19 cellular contexts compared by ENCODE assay signal in the genomic region with DNA sequence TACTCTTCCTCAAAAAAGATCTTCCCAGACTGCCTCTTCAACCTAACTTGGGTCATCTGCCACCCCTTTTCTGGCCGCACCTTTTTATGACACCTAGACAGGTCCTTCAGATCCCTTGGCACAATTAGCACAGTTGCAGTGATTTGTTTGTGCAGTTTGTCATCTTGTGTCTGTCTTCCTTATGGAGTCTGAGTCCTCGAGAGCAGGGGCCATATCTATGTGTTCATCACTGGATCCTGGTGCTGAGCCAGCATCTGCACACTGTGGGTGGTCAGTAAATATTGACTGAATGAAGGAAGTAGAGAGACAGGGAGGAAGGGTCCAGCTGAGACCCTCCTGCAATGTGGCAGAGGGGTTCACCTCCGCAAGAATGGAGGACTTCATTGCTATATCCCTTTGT. TPM values are rescaled to one million over a fixed set of nuclear protein-coding genes. Genes with fewer than 3 reads are reported as not detected.
DNase-seq lines count a peak whose midpoint lies in the region; ATAC-seq and TF ChIP-seq lines count a peak whose summit lies in the region.
"Had no signal": no experiment of that assay in that cellular context is flagged by ENCODE, and none has a peak within 500 bp of the region (broad histone marks: within the 10 kb centered on the region; RNA-seq: fewer than 3 reads in every experiment).

No MANE protein-coding gene starts in this region.

- no peaks in the 10 kb centered on the region for H3K9me2 ChIP-seq in MM.1S (replicated peaks; ENCODE audit: insufficient read depth, low read length)

- intact Hi-C loops in esophagus squamous epithelium (cut with DNase I) (no loop called here), prostate gland (cut with DNase I) (no loop called here)

- H2AFZ ChIP-seq in MM.1S (ENCODE audit: low read length), result no peak overlapping the region

- peaks cover 82% of the 10 kb centered on the region for H4K20me1 ChIP-seq in MM.1S (ENCODE audit: insufficient read depth, low read length)

- no peak for TF ChIP-seq CTCF in C4-2B (conservative IDR thresholded peaks at IDR 0.05)
- TF ChIP-seq CTCF in RWPE2 (IDR thresholded peaks at IDR 0.05; ENCODE audit: poor library complexity, severe bottlenecking), result no peak
- no peak for TF ChIP-seq CTCF in esophagus squamous epithelium (IDR thresholded peaks at IDR 0.05)
- TF ChIP-seq CTCF in prostate gland (IDR thresholded peaks at IDR 0.05), result no peak
- TF ChIP-seq CTCF in MM.1S (IDR thresholded peaks at IDR 0.05; ENCODE audit: low read length), result no peak

- peaks cover 40% of the 10 kb centered on the region for H3K4me1 ChIP-seq in RWPE2 (ENCODE audit: insufficient read depth, poor library complexity, severe bottlenecking)
- peaks cover 28 to 91% (median 45%) of the 10 kb centered on the region in 3 donors for H3K4me1 ChIP-seq in esophagus squamous epithelium
- peaks cover 19% of the 10 kb centered on the region for H3K4me1 ChIP-seq in prostate gland (replicated peaks)
- no peaks in the 10 kb centered on the region for H3K4me1 ChIP-seq in MM.1S (ENCODE audit: low read length)
- H3K4me1 ChIP-seq: uterus had no signal

- no peak for ATAC-seq in RWPE2 (ENCODE audit: low read depth)
- no peak for ATAC-seq in HG02610 (IDR thresholded peaks at IDR 0.05; ENCODE audit: unreplicated experiment)
- ATAC-seq in GM21381 (IDR thresholded peaks at IDR 0.05; ENCODE audit: unreplicated experiment), result no peak
- ATAC-seq: SK-N-SH treated with all-trans-retinoic acid at 6 μM for 48 hours; stimulated activated naive CD8-positive, alpha-beta T cell treated with anti-CD3 and anti-CD28 coated beads, Interleukin-15, amount 100 ng/mL, for 72 hours had no signal

- H3K27me3 ChIP-seq in RWPE2 (ENCODE audit: insufficient read depth, poor library complexity, severe bottlenecking) (no peaks in the 10 kb centered on the region), esophagus squamous epithelium (no peaks in the 10 kb centered on the region), prostate gland (replicated peaks; ENCODE audit: insufficient read depth) (no peaks in the 10 kb centered on the region), MM.1S (replicated peaks; ENCODE audit: insufficient read depth, low read length) (no peaks in the 10 kb centered on the region)
- H3K27me3 ChIP-seq: right atrium auricular region, uterus had no signal

- no peaks in the 10 kb centered on the region for H3K36me3 Mint-ChIP-seq in activated CD4-positive, alpha-beta memory T cell treated with anti-CD3 and anti-CD28 coated beads, Interleukin-2, amount 10 ng/mL, durations not matched to agents 7 days and 5 days (ENCODE audit: low read depth)

- H3K9me3 Mint-ChIP-seq in activated CD4-positive, alpha-beta memory T cell treated with anti-CD3 and anti-CD28 coated beads, Interleukin-2, amount 10 ng/mL, durations not matched to agents 7 days and 5 days, result no peaks in the 10 kb centered on the region
- H3K9me3 Mint-ChIP-seq: activated CD4-positive, alpha-beta T cell treated with anti-CD3 and anti-CD28 coated beads, Interleukin-2, amount 10 ng/mL, durations not matched to agents 24 days and 14 days; stimulated activated naive CD8-positive, alpha-beta T cell treated with anti-CD3 and anti-CD28 coated beads, Interleukin-15, amount 100 ng/mL, for 72 hours had no signal

- TF ChIP-seq POLR2A in esophagus squamous epithelium (IDR thresholded peaks at IDR 0.05) (no peak), prostate gland (IDR thresholded peaks at IDR 0.05) (no peak)

- H3K79me2 ChIP-seq in MM.1S (ENCODE audit: low read length), result peaks cover 100% of the 10 kb centered on the region

- peaks cover 13% of the 10 kb centered on the region for H3K4me1 Mint-ChIP-seq in activated CD4-positive, alpha-beta memory T cell treated with anti-CD3 and anti-CD28 coated beads, Interleukin-2, amount 10 ng/mL, durations not matched to agents 7 days and 5 days

- H3K9me3 ChIP-seq in RWPE2 (ENCODE audit: severe bottlenecking) (no peaks in the 10 kb centered on the region), esophagus squamous epithelium (no peaks in the 10 kb centered on the region), prostate gland (no peaks in the 10 kb centered on the region), MM.1S (replicated peaks; ENCODE audit: insufficient read depth, low read length) (no peaks in the 10 kb centered on the region)
- H3K9me3 ChIP-seq: right atrium auricular region, uterus had no signal

- no peak overlapping the region for H3K4me3 Mint-ChIP-seq in activated CD4-positive, alpha-beta memory T cell treated with anti-CD3 and anti-CD28 coated beads, Interleukin-2, amount 10 ng/mL, durations not matched to agents 7 days and 5 days
- H3K4me3 Mint-ChIP-seq: activated CD4-positive, alpha-beta T cell treated with anti-CD3 and anti-CD28 coated beads, Interleukin-2, amount 10 ng/mL, durations not matched to agents 24 days and 14 days; stimulated activated naive CD8-positive, alpha-beta T cell treated with anti-CD3 and anti-CD28 coated beads, Interleukin-15, amount 100 ng/mL, for 72 hours had no signal

- H3K27ac ChIP-seq in C4-2B, result peak overlapping the region; percentile 73
- peak overlapping the region; percentile 99 for H3K27ac ChIP-seq in RWPE2 (ENCODE audit: poor library complexity, severe bottlenecking)
- peak overlapping the region; percentile 81 to 92 (median 88) for H3K27ac ChIP-seq in esophagus squamous epithelium
- peak overlapping the region; percentile 78 to 96 for H3K27ac ChIP-seq in prostate gland
- H3K27ac ChIP-seq in MM.1S (ENCODE audit: low read length), result no peak overlapping the region
- H3K27ac ChIP-seq: right atrium auricular region, uterus had no signal

- H3K4me3 ChIP-seq in RWPE2 (ENCODE audit: severe bottlenecking), result no peak overlapping the region
- H3K4me3 ChIP-seq in esophagus squamous epithelium, result no peak overlapping the region
- H3K4me3 ChIP-seq in prostate gland, result no peak overlapping the region
- no peak overlapping the region for H3K4me3 ChIP-seq in MM.1S (ENCODE audit: low read length)
- H3K4me3 ChIP-seq: right atrium auricular region, uterus had no signal

- DNase-seq in RWPE2 (ENCODE audit: low spot score) (peak; percentile 19), esophagus squamous epithelium (lab: John Stamatoyannopoulos, UW) (no peak), prostate gland (ENCODE audit: low spot score) (no peak), MM.1S (no peak)
- no peak for DNase-seq in activated CD4-positive, alpha-beta memory T cell treated with anti-CD3 and anti-CD28 coated beads, Interleukin-2, amount 10 ng/mL, durations not matched to agents 7 days and 5 days
- DNase-seq: activated CD4-positive, alpha-beta T cell treated with anti-CD3 and anti-CD28 coated beads, Interleukin-2, amount 10 ng/mL, durations not matched to agents 24 days and 14 days; activated gamma-delta T cell treated with Interleukin-2 at 50 U/mL for 16 hours; amygdala; Calu3; effector memory CD4-positive, alpha-beta T cell; kidney; NCI-H1694; stimulated activated naive CD8-positive, alpha-beta T cell treated with anti-CD3 and anti-CD28 coated beads, Interleukin-15, amount 100 ng/mL, for 72 hours; uterus had no signal

- H3K4me2 ChIP-seq in MM.1S (ENCODE audit: low read depth, low read length), result no peak overlapping the region

- no peaks in the 10 kb centered on the region for H3K27me3 Mint-ChIP-seq in activated CD4-positive, alpha-beta memory T cell treated with anti-CD3 and anti-CD28 coated beads, Interleukin-2, amount 10 ng/mL, durations not matched to agents 7 days and 5 days
- H3K27me3 Mint-ChIP-seq: activated CD4-positive, alpha-beta T cell treated with anti-CD3 and anti-CD28 coated beads, Interleukin-2, amount 10 ng/mL, durations not matched to agents 24 days and 14 days; stimulated activated naive CD8-positive, alpha-beta T cell treated with anti-CD3 and anti-CD28 coated beads, Interleukin-15, amount 100 ng/mL, for 72 hours had no signal

- H3F3A ChIP-seq in MM.1S (ENCODE audit: insufficient read depth, low read length), result no peaks in the 10 kb centered on the region

- CTCF ChIA-PET in activated CD4-positive, alpha-beta memory T cell treated with anti-CD3 and anti-CD28 coated beads, Interleukin-2, amount 10 ng/mL, durations not matched to agents 7 days and 5 days (lab: Charles Lee), result interaction anchor here (1.2 kb wide), 1 partner anchor 134 kb away, joined by 3 read pairs; no protein-coding TSS in a partner anchor

- no peak overlapping the region for H3K27ac Mint-ChIP-seq in activated CD4-positive, alpha-beta memory T cell treated with anti-CD3 and anti-CD28 coated beads, Interleukin-2, amount 10 ng/mL, durations not matched to agents 7 days and 5 days
- H3K27ac Mint-ChIP-seq: activated CD4-positive, alpha-beta T cell treated with anti-CD3 and anti-CD28 coated beads, Interleukin-2, amount 10 ng/mL, durations not matched to agents 24 days and 14 days; stimulated activated naive CD8-positive, alpha-beta T cell treated with anti-CD3 and anti-CD28 coated beads, Interleukin-15, amount 100 ng/mL, for 72 hours had no signal

- WGBS in esophagus squamous epithelium, 2 donors, result 64 to 81% methylated on average over 3 of the region's 3 CpGs
- 40% methylated on average over 3 of the region's 3 CpGs for WGBS in prostate gland

- no peak overlapping the region for H3K9ac ChIP-seq in MM.1S (ENCODE audit: low read length)

- peaks cover 47% of the 10 kb centered on the region for H3K36me3 ChIP-seq in RWPE2 (ENCODE audit: low read depth)
- H3K36me3 ChIP-seq in esophagus squamous epithelium, result peaks cover 0 to 20% (median 0%) of the 10 kb centered on the region in 3 donors
- no peaks in the 10 kb centered on the region for H3K36me3 ChIP-seq in prostate gland
- H3K36me3 ChIP-seq in MM.1S (replicated peaks; ENCODE audit: insufficient read depth, low read length), result no peaks in the 10 kb centered on the region
- H3K36me3 ChIP-seq: right atrium auricular region, uterus had no signal

- POLR2A ChIA-PET in activated CD4-positive, alpha-beta memory T cell treated with anti-CD3 and anti-CD28 coated beads, Interleukin-2, amount 10 ng/mL, durations not matched to agents 7 days and 5 days (lab: Charles Lee), result no interaction called here

RNA-seq across cellular contexts. Expression of gene ERGIC1, which starts 14.4 kb away (rescaled TPM):
- total RNA-seq in esophagus squamous epithelium (10 to 100 TPM; 50.9 to 83.0 (median 65.5) TPM), prostate gland (100 to 1,000 TPM; 228 to 380 TPM)
- total RNA-seq in activated CD4-positive, alpha-beta memory T cell treated with anti-CD3 and anti-CD28 coated beads, Interleukin-2, amount 10 ng/mL, durations not matched to agents 7 days and 5 days, result 10 to 100 TPM; 36.1 to 37.2 TPM
